1 cellular context compared by ENCODE assay signal in the genomic region with DNA sequence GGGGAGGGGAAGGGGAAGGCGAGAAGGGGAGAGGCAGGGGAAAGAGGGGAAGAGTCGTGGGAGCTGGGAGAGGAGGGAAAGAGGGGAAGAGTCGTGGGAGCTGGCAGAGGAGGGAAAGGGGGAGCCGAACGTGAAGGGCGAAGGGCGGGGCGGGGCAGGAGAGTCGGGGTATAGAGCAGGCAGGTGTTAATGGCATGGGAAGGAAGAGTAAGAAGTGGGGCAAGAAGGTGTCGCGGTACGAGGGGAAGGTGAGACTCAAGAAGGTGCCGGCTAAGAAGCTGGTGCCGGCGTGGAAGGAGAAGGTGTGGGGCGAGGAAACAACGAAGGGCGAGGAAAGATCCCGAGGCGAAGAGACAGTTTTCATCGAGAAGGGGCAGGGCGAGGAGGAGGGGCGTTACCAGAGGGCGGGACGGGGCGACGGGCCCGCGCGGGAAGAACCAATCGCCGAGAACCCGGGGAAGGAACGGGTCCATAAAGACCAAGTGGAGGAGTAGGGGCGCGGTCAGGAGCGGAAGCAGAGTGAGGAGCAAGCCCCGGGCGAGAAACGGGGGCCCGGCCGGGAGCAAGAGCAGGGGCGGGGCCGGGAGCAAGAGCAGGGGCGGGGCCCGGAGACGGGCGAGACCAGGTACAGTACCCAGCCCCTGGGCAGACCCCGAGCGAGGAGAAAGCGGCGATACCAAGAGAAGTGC.
A peak's percentile ranks its signal among the peaks of the same experiment; 100 is the strongest.
TF ChIP-seq lines count a peak whose summit lies in the region.

No MANE protein-coding gene starts in this region.

TF ChIP-seq in HepG2, 621 proteins besides CTCF, POLR2A, EP300 and RAD21 (continues in another document):
- no peak for TF ChIP-seq JDP2 (CRISPR knock-in tag; IDR thresholded peaks at IDR 0.05; ENCODE audit: borderline replicate concordance)
- TF ChIP-seq, protein P1, sequence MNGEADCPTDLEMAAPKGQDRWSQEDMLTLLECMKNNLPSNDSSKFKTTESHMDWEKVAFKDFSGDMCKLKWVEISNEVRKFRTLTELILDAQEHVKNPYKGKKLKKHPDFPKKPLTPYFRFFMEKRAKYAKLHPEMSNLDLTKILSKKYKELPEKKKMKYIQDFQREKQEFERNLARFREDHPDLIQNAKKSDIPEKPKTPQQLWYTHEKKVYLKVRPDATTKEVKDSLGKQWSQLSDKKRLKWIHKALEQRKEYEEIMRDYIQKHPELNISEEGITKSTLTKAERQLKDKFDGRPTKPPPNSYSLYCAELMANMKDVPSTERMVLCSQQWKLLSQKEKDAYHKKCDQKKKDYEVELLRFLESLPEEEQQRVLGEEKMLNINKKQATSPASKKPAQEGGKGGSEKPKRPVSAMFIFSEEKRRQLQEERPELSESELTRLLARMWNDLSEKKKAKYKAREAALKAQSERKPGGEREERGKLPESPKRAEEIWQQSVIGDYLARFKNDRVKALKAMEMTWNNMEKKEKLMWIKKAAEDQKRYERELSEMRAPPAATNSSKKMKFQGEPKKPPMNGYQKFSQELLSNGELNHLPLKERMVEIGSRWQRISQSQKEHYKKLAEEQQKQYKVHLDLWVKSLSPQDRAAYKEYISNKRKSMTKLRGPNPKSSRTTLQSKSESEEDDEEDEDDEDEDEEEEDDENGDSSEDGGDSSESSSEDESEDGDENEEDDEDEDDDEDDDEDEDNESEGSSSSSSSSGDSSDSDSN (CRISPR knock-in tag; IDR thresholded peaks at IDR 0.05), result no peak; the same call in 1 of the 2 replicates
- TF ChIP-seq KMT2A (CRISPR knock-in tag; IDR thresholded peaks at IDR 0.05), result no peak
- no peak for TF ChIP-seq ZNF296 (CRISPR knock-in tag; conservative IDR thresholded peaks at IDR 0.05)
- TF ChIP-seq SYNCRIP (IDR thresholded peaks at IDR 0.05; ENCODE audit: insufficient read depth, low read depth, low read length), result no peak
- TF ChIP-seq IKZF1 (IDR thresholded peaks at IDR 0.05), result no peak
- TF ChIP-seq, protein P2, sequence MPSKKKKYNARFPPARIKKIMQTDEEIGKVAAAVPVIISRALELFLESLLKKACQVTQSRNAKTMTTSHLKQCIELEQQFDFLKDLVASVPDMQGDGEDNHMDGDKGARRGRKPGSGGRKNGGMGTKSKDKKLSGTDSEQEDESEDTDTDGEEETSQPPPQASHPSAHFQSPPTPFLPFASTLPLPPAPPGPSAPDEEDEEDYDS (CRISPR knock-in tag; IDR thresholded peaks at IDR 0.05), result peak; percentile 45; the same call in 1 of the 2 replicates
- no peak for TF ChIP-seq ZNF430 (CRISPR knock-in tag; IDR thresholded peaks at IDR 0.05)
- no peak for TF ChIP-seq ZNF746 (CRISPR knock-in tag; IDR thresholded peaks at IDR 0.05)
- TF ChIP-seq MEIS2 (CRISPR knock-in tag; IDR thresholded peaks at IDR 0.05), result no peak
- no peak for TF ChIP-seq ZNF326 (CRISPR knock-in tag; IDR thresholded peaks at IDR 0.05; ENCODE audit: borderline replicate concordance)
- no peak for TF ChIP-seq HNRNPL (IDR thresholded peaks at IDR 0.05; ENCODE audit: low read depth, low read length)
- no peak for TF ChIP-seq NFKB2 (CRISPR knock-in tag; IDR thresholded peaks at IDR 0.05; ENCODE audit: borderline replicate concordance)
- peak; percentile 60 for TF ChIP-seq YY1 (IDR thresholded peaks at IDR 0.05; ENCODE audit: insufficient read depth, insufficient replicate concordance, low read depth, low read length)
- peak; percentile 71 for TF ChIP-seq ZSCAN25 (CRISPR knock-in tag; IDR thresholded peaks at IDR 0.05)
- 0 out of 2 replicates have a peak, but pooled peaks have one; percentile 10 for TF ChIP-seq NR2C2 (CRISPR knock-in tag; IDR thresholded peaks at IDR 0.05; ENCODE audit: borderline replicate concordance)
- no peak for TF ChIP-seq ZNF567 (CRISPR knock-in tag; IDR thresholded peaks at IDR 0.05; ENCODE audit: borderline replicate concordance)
- TF ChIP-seq, protein P3, sequence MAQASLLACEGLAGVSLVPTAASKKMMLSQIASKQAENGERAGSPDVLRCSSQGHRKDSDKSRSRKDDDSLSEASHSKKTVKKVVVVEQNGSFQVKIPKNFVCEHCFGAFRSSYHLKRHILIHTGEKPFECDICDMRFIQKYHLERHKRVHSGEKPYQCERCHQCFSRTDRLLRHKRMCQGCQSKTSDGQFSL (CRISPR knock-in tag; IDR thresholded peaks at IDR 0.05), result no peak
- TF ChIP-seq ELF1 (CRISPR knock-in tag; IDR thresholded peaks at IDR 0.05), result peak; percentile 56; the same call in 1 of the 2 replicates
- no peak for TF ChIP-seq ZNF468 (CRISPR knock-in tag; IDR thresholded peaks at IDR 0.05)
- TF ChIP-seq, protein P4, sequence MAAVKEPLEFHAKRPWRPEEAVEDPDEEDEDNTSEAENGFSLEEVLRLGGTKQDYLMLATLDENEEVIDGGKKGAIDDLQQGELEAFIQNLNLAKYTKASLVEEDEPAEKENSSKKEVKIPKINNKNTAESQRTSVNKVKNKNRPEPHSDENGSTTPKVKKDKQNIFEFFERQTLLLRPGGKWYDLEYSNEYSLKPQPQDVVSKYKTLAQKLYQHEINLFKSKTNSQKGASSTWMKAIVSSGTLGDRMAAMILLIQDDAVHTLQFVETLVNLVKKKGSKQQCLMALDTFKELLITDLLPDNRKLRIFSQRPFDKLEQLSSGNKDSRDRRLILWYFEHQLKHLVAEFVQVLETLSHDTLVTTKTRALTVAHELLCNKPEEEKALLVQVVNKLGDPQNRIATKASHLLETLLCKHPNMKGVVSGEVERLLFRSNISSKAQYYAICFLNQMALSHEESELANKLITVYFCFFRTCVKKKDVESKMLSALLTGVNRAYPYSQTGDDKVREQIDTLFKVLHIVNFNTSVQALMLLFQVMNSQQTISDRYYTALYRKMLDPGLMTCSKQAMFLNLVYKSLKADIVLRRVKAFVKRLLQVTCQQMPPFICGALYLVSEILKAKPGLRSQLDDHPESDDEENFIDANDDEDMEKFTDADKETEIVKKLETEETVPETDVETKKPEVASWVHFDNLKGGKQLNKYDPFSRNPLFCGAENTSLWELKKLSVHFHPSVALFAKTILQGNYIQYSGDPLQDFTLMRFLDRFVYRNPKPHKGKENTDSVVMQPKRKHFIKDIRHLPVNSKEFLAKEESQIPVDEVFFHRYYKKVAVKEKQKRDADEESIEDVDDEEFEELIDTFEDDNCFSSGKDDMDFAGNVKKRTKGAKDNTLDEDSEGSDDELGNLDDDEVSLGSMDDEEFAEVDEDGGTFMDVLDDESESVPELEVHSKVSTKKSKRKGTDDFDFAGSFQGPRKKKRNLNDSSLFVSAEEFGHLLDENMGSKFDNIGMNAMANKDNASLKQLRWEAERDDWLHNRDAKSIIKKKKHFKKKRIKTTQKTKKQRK (IDR thresholded peaks at IDR 0.05; ENCODE audit: low read length), result no peak
- no peak for TF ChIP-seq RAD51 (IDR thresholded peaks at IDR 0.05; ENCODE audit: borderline replicate concordance)
- TF ChIP-seq, protein P5, sequence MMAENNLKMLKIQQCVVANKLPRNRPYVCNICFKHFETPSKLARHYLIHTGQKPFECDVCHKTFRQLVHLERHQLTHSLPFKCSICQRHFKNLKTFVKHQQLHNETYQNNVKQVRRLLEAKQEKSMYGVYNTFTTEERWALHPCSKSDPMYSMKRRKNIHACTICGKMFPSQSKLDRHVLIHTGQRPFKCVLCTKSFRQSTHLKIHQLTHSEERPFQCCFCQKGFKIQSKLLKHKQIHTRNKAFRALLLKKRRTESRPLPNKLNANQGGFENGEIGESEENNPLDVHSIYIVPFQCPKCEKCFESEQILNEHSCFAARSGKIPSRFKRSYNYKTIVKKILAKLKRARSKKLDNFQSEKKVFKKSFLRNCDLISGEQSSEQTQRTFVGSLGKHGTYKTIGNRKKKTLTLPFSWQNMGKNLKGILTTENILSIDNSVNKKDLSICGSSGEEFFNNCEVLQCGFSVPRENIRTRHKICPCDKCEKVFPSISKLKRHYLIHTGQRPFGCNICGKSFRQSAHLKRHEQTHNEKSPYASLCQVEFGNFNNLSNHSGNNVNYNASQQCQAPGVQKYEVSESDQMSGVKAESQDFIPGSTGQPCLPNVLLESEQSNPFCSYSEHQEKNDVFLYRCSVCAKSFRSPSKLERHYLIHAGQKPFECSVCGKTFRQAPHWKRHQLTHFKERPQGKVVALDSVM (CRISPR knock-in tag; IDR thresholded peaks at IDR 0.05), result 0 out of 2 replicates have a peak, but pooled peaks have one; percentile 6
- TF ChIP-seq ZNF563 (CRISPR knock-in tag; IDR thresholded peaks at IDR 0.05), result no peak
- TF ChIP-seq, protein P6, sequence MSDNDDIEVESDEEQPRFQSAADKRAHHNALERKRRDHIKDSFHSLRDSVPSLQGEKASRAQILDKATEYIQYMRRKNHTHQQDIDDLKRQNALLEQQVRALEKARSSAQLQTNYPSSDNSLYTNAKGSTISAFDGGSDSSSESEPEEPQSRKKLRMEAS (IDR thresholded peaks at IDR 0.05), result peak; percentile 28
- 0 out of 2 replicates have a peak, but pooled peaks have one; percentile 10 for TF ChIP-seq SIN3A (IDR thresholded peaks at IDR 0.05; ENCODE audit: borderline replicate concordance, low read depth, low read length)
- no peak for TF ChIP-seq PRPF4 (IDR thresholded peaks at IDR 0.05; ENCODE audit: low read depth, low read length, poor library complexity, severe bottlenecking)
- no peak for TF ChIP-seq ZNF234 (CRISPR knock-in tag; conservative IDR thresholded peaks at IDR 0.05)
- no peak for TF ChIP-seq GFI1 (CRISPR knock-in tag; IDR thresholded peaks at IDR 0.05; ENCODE audit: borderline replicate concordance)
- TF ChIP-seq, protein P7, sequence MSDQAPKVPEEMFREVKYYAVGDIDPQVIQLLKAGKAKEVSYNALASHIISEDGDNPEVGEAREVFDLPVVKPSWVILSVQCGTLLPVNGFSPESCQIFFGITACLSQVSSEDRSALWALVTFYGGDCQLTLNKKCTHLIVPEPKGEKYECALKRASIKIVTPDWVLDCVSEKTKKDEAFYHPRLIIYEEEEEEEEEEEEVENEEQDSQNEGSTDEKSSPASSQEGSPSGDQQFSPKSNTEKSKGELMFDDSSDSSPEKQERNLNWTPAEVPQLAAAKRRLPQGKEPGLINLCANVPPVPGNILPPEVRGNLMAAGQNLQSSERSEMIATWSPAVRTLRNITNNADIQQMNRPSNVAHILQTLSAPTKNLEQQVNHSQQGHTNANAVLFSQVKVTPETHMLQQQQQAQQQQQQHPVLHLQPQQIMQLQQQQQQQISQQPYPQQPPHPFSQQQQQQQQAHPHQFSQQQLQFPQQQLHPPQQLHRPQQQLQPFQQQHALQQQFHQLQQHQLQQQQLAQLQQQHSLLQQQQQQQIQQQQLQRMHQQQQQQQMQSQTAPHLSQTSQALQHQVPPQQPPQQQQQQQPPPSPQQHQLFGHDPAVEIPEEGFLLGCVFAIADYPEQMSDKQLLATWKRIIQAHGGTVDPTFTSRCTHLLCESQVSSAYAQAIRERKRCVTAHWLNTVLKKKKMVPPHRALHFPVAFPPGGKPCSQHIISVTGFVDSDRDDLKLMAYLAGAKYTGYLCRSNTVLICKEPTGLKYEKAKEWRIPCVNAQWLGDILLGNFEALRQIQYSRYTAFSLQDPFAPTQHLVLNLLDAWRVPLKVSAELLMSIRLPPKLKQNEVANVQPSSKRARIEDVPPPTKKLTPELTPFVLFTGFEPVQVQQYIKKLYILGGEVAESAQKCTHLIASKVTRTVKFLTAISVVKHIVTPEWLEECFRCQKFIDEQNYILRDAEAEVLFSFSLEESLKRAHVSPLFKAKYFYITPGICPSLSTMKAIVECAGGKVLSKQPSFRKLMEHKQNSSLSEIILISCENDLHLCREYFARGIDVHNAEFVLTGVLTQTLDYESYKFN (CRISPR knock-in tag; conservative IDR thresholded peaks at IDR 0.05), result 0 out of 2 replicates have a peak, but pooled peaks have one; percentile 29
- no peak for TF ChIP-seq ZKSCAN8 (CRISPR knock-in tag; IDR thresholded peaks at IDR 0.05; ENCODE audit: borderline replicate concordance)
- TF ChIP-seq SNAPC2 (CRISPR knock-in tag; IDR thresholded peaks at IDR 0.05), result no peak
- TF ChIP-seq, protein P8, sequence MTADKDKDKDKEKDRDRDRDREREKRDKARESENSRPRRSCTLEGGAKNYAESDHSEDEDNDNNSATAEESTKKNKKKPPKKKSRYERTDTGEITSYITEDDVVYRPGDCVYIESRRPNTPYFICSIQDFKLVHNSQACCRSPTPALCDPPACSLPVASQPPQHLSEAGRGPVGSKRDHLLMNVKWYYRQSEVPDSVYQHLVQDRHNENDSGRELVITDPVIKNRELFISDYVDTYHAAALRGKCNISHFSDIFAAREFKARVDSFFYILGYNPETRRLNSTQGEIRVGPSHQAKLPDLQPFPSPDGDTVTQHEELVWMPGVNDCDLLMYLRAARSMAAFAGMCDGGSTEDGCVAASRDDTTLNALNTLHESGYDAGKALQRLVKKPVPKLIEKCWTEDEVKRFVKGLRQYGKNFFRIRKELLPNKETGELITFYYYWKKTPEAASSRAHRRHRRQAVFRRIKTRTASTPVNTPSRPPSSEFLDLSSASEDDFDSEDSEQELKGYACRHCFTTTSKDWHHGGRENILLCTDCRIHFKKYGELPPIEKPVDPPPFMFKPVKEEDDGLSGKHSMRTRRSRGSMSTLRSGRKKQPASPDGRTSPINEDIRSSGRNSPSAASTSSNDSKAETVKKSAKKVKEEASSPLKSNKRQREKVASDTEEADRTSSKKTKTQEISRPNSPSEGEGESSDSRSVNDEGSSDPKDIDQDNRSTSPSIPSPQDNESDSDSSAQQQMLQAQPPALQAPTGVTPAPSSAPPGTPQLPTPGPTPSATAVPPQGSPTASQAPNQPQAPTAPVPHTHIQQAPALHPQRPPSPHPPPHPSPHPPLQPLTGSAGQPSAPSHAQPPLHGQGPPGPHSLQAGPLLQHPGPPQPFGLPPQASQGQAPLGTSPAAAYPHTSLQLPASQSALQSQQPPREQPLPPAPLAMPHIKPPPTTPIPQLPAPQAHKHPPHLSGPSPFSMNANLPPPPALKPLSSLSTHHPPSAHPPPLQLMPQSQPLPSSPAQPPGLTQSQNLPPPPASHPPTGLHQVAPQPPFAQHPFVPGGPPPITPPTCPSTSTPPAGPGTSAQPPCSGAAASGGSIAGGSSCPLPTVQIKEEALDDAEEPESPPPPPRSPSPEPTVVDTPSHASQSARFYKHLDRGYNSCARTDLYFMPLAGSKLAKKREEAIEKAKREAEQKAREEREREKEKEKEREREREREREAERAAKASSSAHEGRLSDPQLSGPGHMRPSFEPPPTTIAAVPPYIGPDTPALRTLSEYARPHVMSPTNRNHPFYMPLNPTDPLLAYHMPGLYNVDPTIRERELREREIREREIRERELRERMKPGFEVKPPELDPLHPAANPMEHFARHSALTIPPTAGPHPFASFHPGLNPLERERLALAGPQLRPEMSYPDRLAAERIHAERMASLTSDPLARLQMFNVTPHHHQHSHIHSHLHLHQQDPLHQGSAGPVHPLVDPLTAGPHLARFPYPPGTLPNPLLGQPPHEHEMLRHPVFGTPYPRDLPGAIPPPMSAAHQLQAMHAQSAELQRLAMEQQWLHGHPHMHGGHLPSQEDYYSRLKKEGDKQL (CRISPR knock-in tag; IDR thresholded peaks at IDR 0.05; ENCODE audit: low read depth), result no peak
- no peak for TF ChIP-seq NAIF1 (CRISPR knock-in tag; IDR thresholded peaks at IDR 0.05; ENCODE audit: borderline replicate concordance)
- TF ChIP-seq KAT8 (CRISPR knock-in tag; IDR thresholded peaks at IDR 0.05), result no peak
- peak; percentile 66 for TF ChIP-seq SP2 (CRISPR knock-in tag; IDR thresholded peaks at IDR 0.05)
- 0 out of 2 replicates have a peak, but pooled peaks have one; percentile 21 for TF ChIP-seq ZSCAN21 (CRISPR knock-in tag; IDR thresholded peaks at IDR 0.05; ENCODE audit: borderline replicate concordance)
- TF ChIP-seq SALL1 (CRISPR knock-in tag; IDR thresholded peaks at IDR 0.05), result 0 out of 2 replicates have a peak, but pooled peaks have one; percentile 3
- TF ChIP-seq ZFP36L2 (CRISPR knock-in tag; IDR thresholded peaks at IDR 0.05), result no peak
- no peak for TF ChIP-seq HOXA7 (CRISPR knock-in tag; IDR thresholded peaks at IDR 0.05)
- TF ChIP-seq MEF2D (CRISPR knock-in tag; IDR thresholded peaks at IDR 0.05), result no peak
- no peak for TF ChIP-seq CAMTA2 (CRISPR knock-in tag; IDR thresholded peaks at IDR 0.05; ENCODE audit: borderline replicate concordance)
- no peak for TF ChIP-seq ZNF484 (CRISPR knock-in tag; IDR thresholded peaks at IDR 0.05; ENCODE audit: borderline replicate concordance, low read depth)
- peak; percentile 43; the same call in 1 of the 2 replicates for TF ChIP-seq ETV5 (CRISPR knock-in tag; IDR thresholded peaks at IDR 0.05; ENCODE audit: borderline replicate concordance)
- TF ChIP-seq ZNF607 (CRISPR knock-in tag; IDR thresholded peaks at IDR 0.05; ENCODE audit: borderline replicate concordance), result no peak
- TF ChIP-seq FOXA3 (CRISPR knock-in tag; IDR thresholded peaks at IDR 0.05), result no peak
